ENCODE assay signal across 11 cellular contexts in the genomic region with DNA sequence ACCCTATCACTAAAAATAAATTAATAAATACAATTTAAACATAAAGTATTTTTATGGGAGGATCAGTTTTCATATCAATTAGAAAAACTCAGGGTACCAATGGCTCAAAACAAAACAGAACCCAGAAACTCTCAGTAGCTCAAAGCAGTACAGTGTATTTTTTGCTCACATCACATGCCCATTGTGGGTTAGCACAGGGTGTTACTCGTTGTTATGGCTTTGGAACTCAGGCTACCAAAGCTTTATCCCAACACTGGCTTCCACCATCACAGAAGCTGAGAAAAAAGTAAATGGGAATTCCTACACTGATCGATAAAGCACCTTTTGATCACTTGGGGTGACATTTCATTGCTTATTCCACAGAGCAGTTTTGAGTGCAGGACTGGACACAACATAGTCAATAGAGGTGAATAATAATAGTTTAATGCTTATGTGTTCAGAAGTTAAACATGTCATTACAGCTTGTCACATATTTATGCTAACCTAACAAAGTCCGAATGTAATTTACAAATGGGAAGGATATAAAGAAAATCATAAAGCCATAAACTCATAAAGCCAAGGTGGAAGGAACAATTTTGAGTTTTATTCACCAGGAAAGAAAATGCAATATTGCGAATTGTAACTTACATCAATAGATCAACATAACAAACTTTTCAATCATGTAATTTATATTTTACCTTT.
"Had no signal": no experiment of that assay in that cellular context is flagged by ENCODE, and none has a peak within 500 bp of the region (broad histone marks: within the 10 kb centered on the region; RNA-seq: fewer than 3 reads in every experiment).

No MANE protein-coding gene starts in this region.

- H3K4me3 ChIP-seq: GM23248, GM23338, HAP-1 had no signal

- H3K36me3 ChIP-seq: HAP-1 had no signal

- H3K4me2 ChIP-seq: GM23338 had no signal

- DNase-seq: GM23248, GOT3, H7, H9, HCEC 1CT, HFFc6 had no signal

- H3K9ac ChIP-seq: GM23248 had no signal

- FAIRE-seq: H1, H54 had no signal

- H3K4me1 ChIP-seq: HAP-1 had no signal

- ATAC-seq: GM23338, HCT116 had no signal

- H3K27ac Mint-ChIP-seq: GM23338, H9, HFFc6 had no signal

- H3K4me1 Mint-ChIP-seq: GM23338, H9 had no signal

- H3K27ac ChIP-seq: GM23248 had no signal

- H2AFZ ChIP-seq: GM23248, GM23338 had no signal

- H3K4me3 Mint-ChIP-seq: GM23338, H9, HFFc6 had no signal
